1 cellular context compared by ENCODE assay signal in the genomic region with DNA sequence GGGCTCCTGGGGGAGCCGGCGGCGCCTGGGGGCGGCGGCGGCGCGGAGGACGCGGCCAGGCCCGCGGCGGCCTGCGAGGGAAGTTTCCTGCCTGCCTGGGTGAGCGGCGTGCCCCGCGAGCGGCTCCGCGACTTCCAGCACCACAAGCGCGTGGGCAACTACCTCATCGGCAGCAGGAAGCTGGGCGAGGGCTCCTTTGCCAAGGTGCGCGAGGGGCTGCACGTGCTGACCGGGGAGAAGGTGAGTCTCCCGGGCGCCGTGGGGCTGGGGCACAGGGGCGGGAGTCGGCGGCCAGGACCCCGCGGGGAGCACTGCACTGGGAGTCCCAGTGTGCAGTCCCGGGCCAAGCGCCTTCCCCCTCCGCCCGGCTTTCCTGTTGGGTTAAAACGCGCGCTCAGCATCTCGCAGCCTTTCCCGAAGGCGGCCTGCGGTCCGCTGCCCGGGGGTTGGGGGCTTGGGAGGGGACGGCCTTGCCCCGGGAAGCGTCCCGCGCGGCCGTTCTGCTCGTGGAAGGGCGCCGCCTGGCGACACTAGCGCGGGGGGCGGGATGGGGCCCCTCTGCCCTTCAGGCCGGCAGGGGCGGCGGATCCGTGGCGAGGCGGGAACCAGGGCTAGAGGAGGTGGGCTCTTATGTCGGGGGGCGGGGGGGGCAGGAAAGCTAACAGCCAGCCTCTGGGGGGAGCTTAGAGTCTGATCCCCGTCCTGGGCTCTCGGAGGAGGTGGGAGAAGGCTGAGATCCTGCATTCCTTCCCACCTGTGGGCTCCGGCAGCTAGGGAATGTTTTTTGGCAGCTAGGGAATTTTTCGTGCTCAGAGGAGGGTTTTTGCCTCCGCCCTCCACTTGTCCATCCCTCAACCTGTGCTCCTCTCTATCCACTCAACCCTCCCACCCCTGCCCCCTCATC.
TF ChIP-seq lines count a peak whose summit lies in the region.

No MANE protein-coding gene starts in this region.

TF ChIP-seq in GM12878, 131 proteins besides CTCF, POLR2A, EP300 and RAD21 (continued from another document):
- TF ChIP-seq TCF12 (IDR thresholded peaks at IDR 0.05; ENCODE audit: low read depth, low read length): no peak
- no peak for TF ChIP-seq SRF (IDR thresholded peaks at IDR 0.05; ENCODE audit: low read depth in 2 of 2, low read length in 2 of 2)
